ENCODE assay signal across 1 cellular context in the genomic region with DNA sequence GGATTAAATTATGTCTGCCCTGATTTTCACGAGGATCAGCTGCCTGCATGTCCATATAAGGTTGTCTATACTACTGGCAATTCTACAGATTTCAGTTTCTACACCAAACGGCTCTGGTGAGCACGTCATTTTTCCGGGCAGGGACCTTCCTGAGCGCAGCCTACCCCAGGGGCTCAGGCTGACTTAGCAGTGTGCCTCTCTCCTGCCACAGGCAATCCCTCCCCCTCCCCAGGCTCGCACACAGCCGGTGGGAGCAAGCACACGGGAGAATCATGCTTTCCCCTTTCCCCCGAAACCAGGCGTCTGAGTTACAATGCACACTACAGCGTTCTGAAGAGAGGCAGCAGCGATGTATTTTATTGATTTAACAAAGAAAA.
A peak's percentile ranks its signal among the peaks of the same experiment; 100 is the strongest.
TF ChIP-seq lines count a peak whose summit lies in the region.

No MANE protein-coding gene starts in this region.

TF ChIP-seq in GM12878, 131 proteins besides CTCF, POLR2A, EP300 and RAD21 (continued from another document):
- TF ChIP-seq MTA3 (IDR thresholded peaks at IDR 0.05; ENCODE audit: borderline replicate concordance, low read length) (peak; percentile 50; the same call in 1 of the 2 replicates), MYC (IDR thresholded peaks at IDR 0.05; ENCODE audit: insufficient read depth, insufficient read length, insufficient replicate concordance, low read length, severe bottlenecking) (no peak), ZNF622 (IDR thresholded peaks at IDR 0.05) (no peak), SRF (IDR thresholded peaks at IDR 0.05; ENCODE audit: low read depth in 2 of 2, low read length in 2 of 2) (peak in 1 of 2 experiments; percentile 83; a peak in 2 of 4 replicates), POLR2AphosphoS2 (IDR thresholded peaks at IDR 0.05; ENCODE audit: low read depth, low read length) (peak; percentile 83), RUNX3 (IDR thresholded peaks at IDR 0.05; ENCODE audit: low read length) (peak; percentile 16; the same call in 1 of the 2 replicates), HDAC2 (IDR thresholded peaks at IDR 0.05) (0 out of 2 replicates have a peak, but pooled peaks have one; percentile 2), SMAD1 (IDR thresholded peaks at IDR 0.05; ENCODE audit: low read depth, partially characterized antibody) (peak; percentile 58), CREM (IDR thresholded peaks at IDR 0.05; ENCODE audit: low read depth) (peak; percentile 61), SIN3A (IDR thresholded peaks at IDR 0.05; ENCODE audit: low read depth, low read length) (peak; percentile 89), STAT1 (conservative IDR thresholded peaks at IDR 0.05) (no peak), TCF3 (IDR thresholded peaks at IDR 0.05; ENCODE audit: borderline replicate concordance, insufficient read depth, low read depth, low read length) (0 out of 2 replicates have a peak, but pooled peaks have one; percentile 17), ZNF207 (IDR thresholded peaks at IDR 0.05; ENCODE audit: borderline replicate concordance) (peak; percentile 32; the same call in 1 of the 2 replicates), MXI1 (IDR thresholded peaks at IDR 0.05; ENCODE audit: low read depth, low read length) (0 out of 2 replicates have a peak, but pooled peaks have one; percentile 3), TBL1XR1 (IDR thresholded peaks at IDR 0.05; ENCODE audit: low read depth, low read length) (0 out of 2 replicates have a peak, but pooled peaks have one; percentile 23), YY1 (IDR thresholded peaks at IDR 0.05; ENCODE audit: low read depth, low read length) (no peak), KLF5 (IDR thresholded peaks at IDR 0.05; ENCODE audit: partially characterized antibody) (no peak), ZBED1 (IDR thresholded peaks at IDR 0.05; ENCODE audit: borderline replicate concordance) (peak; percentile 69; the same call in 1 of the 2 replicates), LARP7 (IDR thresholded peaks at IDR 0.05) (no peak), POU2F2 (IDR thresholded peaks at IDR 0.05; ENCODE audit: borderline replicate concordance, low read depth, low read length) (peak; percentile 67; the same call in 2 of the 3 replicates), FOS (IDR thresholded peaks at IDR 0.05; ENCODE audit: borderline replicate concordance, extremely low read depth, insufficient read length) (no peak), TAF1 (IDR thresholded peaks at IDR 0.05; ENCODE audit: borderline replicate concordance, low read depth, low read length) (peak; percentile 80), ATF7 (IDR thresholded peaks at IDR 0.05; ENCODE audit: low read depth) (peak; percentile 75), SMAD5 (IDR thresholded peaks at IDR 0.05; ENCODE audit: low read depth) (peak; percentile 71), IKZF2 (IDR thresholded peaks at IDR 0.05) (no peak), NFIC (IDR thresholded peaks at IDR 0.05; ENCODE audit: low read depth, low read length) (peak; percentile 13; the same call in 1 of the 2 replicates), TARDBP (IDR thresholded peaks at IDR 0.05; ENCODE audit: borderline replicate concordance) (0 out of 2 replicates have a peak, but pooled peaks have one; percentile 49)
- TF ChIP-seq, protein P1, sequence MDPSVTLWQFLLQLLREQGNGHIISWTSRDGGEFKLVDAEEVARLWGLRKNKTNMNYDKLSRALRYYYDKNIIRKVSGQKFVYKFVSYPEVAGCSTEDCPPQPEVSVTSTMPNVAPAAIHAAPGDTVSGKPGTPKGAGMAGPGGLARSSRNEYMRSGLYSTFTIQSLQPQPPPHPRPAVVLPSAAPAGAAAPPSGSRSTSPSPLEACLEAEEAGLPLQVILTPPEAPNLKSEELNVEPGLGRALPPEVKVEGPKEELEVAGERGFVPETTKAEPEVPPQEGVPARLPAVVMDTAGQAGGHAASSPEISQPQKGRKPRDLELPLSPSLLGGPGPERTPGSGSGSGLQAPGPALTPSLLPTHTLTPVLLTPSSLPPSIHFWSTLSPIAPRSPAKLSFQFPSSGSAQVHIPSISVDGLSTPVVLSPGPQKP (IDR thresholded peaks at IDR 0.05; ENCODE audit: low read depth, low read length) = 0 out of 2 replicates have a peak, but pooled peaks have one; percentile 0
- TF ChIP-seq, protein P2, sequence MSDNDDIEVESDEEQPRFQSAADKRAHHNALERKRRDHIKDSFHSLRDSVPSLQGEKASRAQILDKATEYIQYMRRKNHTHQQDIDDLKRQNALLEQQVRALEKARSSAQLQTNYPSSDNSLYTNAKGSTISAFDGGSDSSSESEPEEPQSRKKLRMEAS (IDR thresholded peaks at IDR 0.05; ENCODE audit: low read depth, low read length) = 0 out of 2 replicates have a peak, but pooled peaks have one; percentile 41
- TF ChIP-seq, protein P3, sequence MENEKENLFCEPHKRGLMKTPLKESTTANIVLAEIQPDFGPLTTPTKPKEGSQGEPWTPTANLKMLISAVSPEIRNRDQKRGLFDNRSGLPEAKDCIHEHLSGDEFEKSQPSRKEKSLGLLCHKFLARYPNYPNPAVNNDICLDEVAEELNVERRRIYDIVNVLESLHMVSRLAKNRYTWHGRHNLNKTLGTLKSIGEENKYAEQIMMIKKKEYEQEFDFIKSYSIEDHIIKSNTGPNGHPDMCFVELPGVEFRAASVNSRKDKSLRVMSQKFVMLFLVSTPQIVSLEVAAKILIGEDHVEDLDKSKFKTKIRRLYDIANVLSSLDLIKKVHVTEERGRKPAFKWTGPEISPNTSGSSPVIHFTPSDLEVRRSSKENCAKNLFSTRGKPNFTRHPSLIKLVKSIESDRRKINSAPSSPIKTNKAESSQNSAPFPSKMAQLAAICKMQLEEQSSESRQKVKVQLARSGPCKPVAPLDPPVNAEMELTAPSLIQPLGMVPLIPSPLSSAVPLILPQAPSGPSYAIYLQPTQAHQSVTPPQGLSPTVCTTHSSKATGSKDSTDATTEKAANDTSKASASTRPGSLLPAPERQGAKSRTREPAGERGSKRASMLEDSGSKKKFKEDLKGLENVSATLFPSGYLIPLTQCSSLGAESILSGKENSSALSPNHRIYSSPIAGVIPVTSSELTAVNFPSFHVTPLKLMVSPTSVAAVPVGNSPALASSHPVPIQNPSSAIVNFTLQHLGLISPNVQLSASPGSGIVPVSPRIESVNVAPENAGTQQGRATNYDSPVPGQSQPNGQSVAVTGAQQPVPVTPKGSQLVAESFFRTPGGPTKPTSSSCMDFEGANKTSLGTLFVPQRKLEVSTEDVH (IDR thresholded peaks at IDR 0.05; ENCODE audit: low read depth, partially characterized antibody) = no peak
- TF ChIP-seq, protein P4, sequence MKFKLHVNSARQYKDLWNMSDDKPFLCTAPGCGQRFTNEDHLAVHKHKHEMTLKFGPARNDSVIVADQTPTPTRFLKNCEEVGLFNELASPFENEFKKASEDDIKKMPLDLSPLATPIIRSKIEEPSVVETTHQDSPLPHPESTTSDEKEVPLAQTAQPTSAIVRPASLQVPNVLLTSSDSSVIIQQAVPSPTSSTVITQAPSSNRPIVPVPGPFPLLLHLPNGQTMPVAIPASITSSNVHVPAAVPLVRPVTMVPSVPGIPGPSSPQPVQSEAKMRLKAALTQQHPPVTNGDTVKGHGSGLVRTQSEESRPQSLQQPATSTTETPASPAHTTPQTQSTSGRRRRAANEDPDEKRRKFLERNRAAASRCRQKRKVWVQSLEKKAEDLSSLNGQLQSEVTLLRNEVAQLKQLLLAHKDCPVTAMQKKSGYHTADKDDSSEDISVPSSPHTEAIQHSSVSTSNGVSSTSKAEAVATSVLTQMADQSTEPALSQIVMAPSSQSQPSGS (IDR thresholded peaks at IDR 0.05; ENCODE audit: low read length) = peak; percentile 21; the same call in 1 of the 2 replicates
- TF ChIP-seq, protein P5, sequence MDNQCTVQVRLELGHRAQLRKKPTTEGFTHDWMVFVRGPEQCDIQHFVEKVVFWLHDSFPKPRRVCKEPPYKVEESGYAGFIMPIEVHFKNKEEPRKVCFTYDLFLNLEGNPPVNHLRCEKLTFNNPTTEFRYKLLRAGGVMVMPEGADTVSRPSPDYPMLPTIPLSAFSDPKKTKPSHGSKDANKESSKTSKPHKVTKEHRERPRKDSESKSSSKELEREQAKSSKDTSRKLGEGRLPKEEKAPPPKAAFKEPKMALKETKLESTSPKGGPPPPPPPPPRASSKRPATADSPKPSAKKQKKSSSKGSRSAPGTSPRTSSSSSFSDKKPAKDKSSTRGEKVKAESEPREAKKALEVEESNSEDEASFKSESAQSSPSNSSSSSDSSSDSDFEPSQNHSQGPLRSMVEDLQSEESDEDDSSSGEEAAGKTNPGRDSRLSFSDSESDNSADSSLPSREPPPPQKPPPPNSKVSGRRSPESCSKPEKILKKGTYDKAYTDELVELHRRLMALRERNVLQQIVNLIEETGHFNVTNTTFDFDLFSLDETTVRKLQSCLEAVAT (IDR thresholded peaks at IDR 0.05) = peak; percentile 79
- TF ChIP-seq, protein P6, sequence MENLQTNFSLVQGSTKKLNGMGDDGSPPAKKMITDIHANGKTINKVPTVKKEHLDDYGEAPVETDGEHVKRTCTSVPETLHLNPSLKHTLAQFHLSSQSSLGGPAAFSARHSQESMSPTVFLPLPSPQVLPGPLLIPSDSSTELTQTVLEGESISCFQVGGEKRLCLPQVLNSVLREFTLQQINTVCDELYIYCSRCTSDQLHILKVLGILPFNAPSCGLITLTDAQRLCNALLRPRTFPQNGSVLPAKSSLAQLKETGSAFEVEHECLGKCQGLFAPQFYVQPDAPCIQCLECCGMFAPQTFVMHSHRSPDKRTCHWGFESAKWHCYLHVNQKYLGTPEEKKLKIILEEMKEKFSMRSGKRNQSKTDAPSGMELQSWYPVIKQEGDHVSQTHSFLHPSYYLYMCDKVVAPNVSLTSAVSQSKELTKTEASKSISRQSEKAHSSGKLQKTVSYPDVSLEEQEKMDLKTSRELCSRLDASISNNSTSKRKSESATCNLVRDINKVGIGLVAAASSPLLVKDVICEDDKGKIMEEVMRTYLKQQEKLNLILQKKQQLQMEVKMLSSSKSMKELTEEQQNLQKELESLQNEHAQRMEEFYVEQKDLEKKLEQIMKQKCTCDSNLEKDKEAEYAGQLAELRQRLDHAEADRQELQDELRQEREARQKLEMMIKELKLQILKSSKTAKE (IDR thresholded peaks at IDR 0.05; ENCODE audit: low read depth, poor library complexity, severe bottlenecking) = no peak
- TF ChIP-seq, protein P7, sequence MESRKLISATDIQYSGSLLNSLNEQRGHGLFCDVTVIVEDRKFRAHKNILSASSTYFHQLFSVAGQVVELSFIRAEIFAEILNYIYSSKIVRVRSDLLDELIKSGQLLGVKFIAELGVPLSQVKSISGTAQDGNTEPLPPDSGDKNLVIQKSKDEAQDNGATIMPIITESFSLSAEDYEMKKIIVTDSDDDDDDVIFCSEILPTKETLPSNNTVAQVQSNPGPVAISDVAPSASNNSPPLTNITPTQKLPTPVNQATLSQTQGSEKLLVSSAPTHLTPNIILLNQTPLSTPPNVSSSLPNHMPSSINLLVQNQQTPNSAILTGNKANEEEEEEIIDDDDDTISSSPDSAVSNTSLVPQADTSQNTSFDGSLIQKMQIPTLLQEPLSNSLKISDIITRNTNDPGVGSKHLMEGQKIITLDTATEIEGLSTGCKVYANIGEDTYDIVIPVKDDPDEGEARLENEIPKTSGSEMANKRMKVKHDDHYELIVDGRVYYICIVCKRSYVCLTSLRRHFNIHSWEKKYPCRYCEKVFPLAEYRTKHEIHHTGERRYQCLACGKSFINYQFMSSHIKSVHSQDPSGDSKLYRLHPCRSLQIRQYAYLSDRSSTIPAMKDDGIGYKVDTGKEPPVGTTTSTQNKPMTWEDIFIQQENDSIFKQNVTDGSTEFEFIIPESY (IDR thresholded peaks at IDR 0.05) = no peak
- TF ChIP-seq, protein P8, sequence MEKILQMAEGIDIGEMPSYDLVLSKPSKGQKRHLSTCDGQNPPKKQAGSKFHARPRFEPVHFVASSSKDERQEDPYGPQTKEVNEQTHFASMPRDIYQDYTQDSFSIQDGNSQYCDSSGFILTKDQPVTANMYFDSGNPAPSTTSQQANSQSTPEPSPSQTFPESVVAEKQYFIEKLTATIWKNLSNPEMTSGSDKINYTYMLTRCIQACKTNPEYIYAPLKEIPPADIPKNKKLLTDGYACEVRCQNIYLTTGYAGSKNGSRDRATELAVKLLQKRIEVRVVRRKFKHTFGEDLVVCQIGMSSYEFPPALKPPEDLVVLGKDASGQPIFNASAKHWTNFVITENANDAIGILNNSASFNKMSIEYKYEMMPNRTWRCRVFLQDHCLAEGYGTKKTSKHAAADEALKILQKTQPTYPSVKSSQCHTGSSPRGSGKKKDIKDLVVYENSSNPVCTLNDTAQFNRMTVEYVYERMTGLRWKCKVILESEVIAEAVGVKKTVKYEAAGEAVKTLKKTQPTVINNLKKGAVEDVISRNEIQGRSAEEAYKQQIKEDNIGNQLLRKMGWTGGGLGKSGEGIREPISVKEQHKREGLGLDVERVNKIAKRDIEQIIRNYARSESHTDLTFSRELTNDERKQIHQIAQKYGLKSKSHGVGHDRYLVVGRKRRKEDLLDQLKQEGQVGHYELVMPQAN (conservative IDR thresholded peaks at IDR 0.05) = no peak
TF ChIP-seq in GM12878: peak in this region for 30.
